ENCODE assay signal across 9 cellular contexts in genomic region chr4:13168326-13168725, GRCh38.
"Had no signal": no experiment of that assay in that cellular context is flagged by ENCODE, and none has a peak within 500 bp of the region (broad histone marks: within the 10 kb centered on the region; RNA-seq: fewer than 3 reads in every experiment).

No MANE protein-coding gene starts in this region.

- H3K4me3 ChIP-seq: GM23338, HAP-1 had no signal

- H3K36me3 ChIP-seq: HAP-1 had no signal

- ATAC-seq: GM23338, HCT116, HepG2 had no signal

- H3K27ac ChIP-seq: HL-60 had no signal

- H3K27ac Mint-ChIP-seq: GM23338, HFFc6, IgD-negative memory B cell had no signal

- H3K4me3 Mint-ChIP-seq: GM23338, HFFc6, IgD-negative memory B cell had no signal

- FAIRE-seq: H1, HepG2 had no signal

- H3K4me1 ChIP-seq: HAP-1 had no signal

- H3K9me3 ChIP-seq: HAP-1 had no signal

- H2AFZ ChIP-seq: GM23338 had no signal

- DNase-seq: H7, HFFc6 had no signal

- H3K4me1 Mint-ChIP-seq: GM23338 had no signal

- H3K9me3 Mint-ChIP-seq: GM23338 had no signal

- H3K27me3 Mint-ChIP-seq: IgD-negative memory B cell had no signal

- H3K4me2 ChIP-seq: GM23338 had no signal
